ENCODE assay signal across 1 cellular context in genomic region chr19:51131780-51132680, GRCh38.
TF ChIP-seq lines count a peak whose summit lies in the region.

No MANE protein-coding gene starts in this region.

TF ChIP-seq in K562, 482 proteins besides CTCF, POLR2A, EP300 and RAD21 (continued from another document and continues in another):
- TF ChIP-seq PREB (CRISPR knock-in tag; IDR thresholded peaks at IDR 0.05) (no peak), ZNF668 (CRISPR knock-in tag; IDR thresholded peaks at IDR 0.05) (no peak), NR2C1 (IDR thresholded peaks at IDR 0.05) (peak; percentile 25; the same call in 1 of the 2 replicates), NR2C1 (tag; IDR thresholded peaks at IDR 0.05) (0 out of 2 replicates have a peak, but pooled peaks have one; percentile 37), HMG20A (CRISPR knock-in tag; conservative IDR thresholded peaks at IDR 0.05) (no peak), TFAM (CRISPR knock-in tag; conservative IDR thresholded peaks at IDR 0.05) (no peak), HMBOX1 (IDR thresholded peaks at IDR 0.05) (0 out of 2 replicates have a peak, but pooled peaks have one; percentile 20), PURB (CRISPR knock-in tag; IDR thresholded peaks at IDR 0.05; ENCODE audit: low read depth) (no peak), TFE3 (CRISPR knock-in tag; IDR thresholded peaks at IDR 0.05) (peak; percentile 24; the same call in 1 of the 2 replicates), PTTG1 (tag; IDR thresholded peaks at IDR 0.05; ENCODE audit: low read depth) (no peak), IFI16 (CRISPR knock-in tag; IDR thresholded peaks at IDR 0.05) (no peak), ZNF586 (CRISPR knock-in tag; conservative IDR thresholded peaks at IDR 0.05) (no peak), GABPB1 (CRISPR knock-in tag; IDR thresholded peaks at IDR 0.05) (peak; percentile 61; the same call in 1 of the 2 replicates), SMC3 (conservative IDR thresholded peaks at IDR 0.05; ENCODE audit: insufficient read depth, low read depth, low read length) (0 out of 2 replicates have a peak, but pooled peaks have one; percentile 19), ZNF224 (CRISPR knock-in tag; IDR thresholded peaks at IDR 0.05) (no peak), CHD4 (IDR thresholded peaks at IDR 0.05; ENCODE audit: insufficient read depth, insufficient replicate concordance, low read depth, low read length, poor library complexity, severe bottlenecking) (no peak), AFF1 (IDR thresholded peaks at IDR 0.05; ENCODE audit: low read depth in 1 of 2, partially characterized antibody in 2 of 2) (no peak), ZNF551 (CRISPR knock-in tag; IDR thresholded peaks at IDR 0.05) (no peak), ZNF583 (CRISPR knock-in tag; IDR thresholded peaks at IDR 0.05) (no peak), ZFP1 (CRISPR knock-in tag; IDR thresholded peaks at IDR 0.05) (no peak), ZNF589 (CRISPR knock-in tag; IDR thresholded peaks at IDR 0.05; ENCODE audit: low read depth) (0 out of 2 replicates have a peak, but pooled peaks have one; percentile 53), NCOA2 (IDR thresholded peaks at IDR 0.05; ENCODE audit: partially characterized antibody in 2 of 2) (no peak), ZNF311 (CRISPR knock-in tag; IDR thresholded peaks at IDR 0.05) (no peak), BRF2 (IDR thresholded peaks at IDR 0.05; ENCODE audit: borderline replicate concordance, insufficient read depth, insufficient read length) (no peak), HSF4 (CRISPR knock-in tag; IDR thresholded peaks at IDR 0.05; ENCODE audit: borderline replicate concordance) (no peak), SMARCA5 (IDR thresholded peaks at IDR 0.05) (no peak), NCOA4 (IDR thresholded peaks at IDR 0.05; ENCODE audit: partially characterized antibody) (no peak), ZNF778 (CRISPR knock-in tag; IDR thresholded peaks at IDR 0.05) (no peak), ZNF764 (CRISPR knock-in tag; IDR thresholded peaks at IDR 0.05; ENCODE audit: low read depth) (no peak), HNRNPH1 (optimal IDR thresholded peaks at IDR 0.05; ENCODE audit: low read depth, low read length) (no peak), ARID4B (CRISPR knock-in tag; IDR thresholded peaks at IDR 0.05) (no peak)
- TF ChIP-seq, protein P1, sequence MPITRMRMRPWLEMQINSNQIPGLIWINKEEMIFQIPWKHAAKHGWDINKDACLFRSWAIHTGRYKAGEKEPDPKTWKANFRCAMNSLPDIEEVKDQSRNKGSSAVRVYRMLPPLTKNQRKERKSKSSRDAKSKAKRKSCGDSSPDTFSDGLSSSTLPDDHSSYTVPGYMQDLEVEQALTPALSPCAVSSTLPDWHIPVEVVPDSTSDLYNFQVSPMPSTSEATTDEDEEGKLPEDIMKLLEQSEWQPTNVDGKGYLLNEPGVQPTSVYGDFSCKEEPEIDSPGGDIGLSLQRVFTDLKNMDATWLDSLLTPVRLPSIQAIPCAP (CRISPR knock-in tag; IDR thresholded peaks at IDR 0.05; ENCODE audit: borderline replicate concordance) = no peak
- TF ChIP-seq, protein P2, sequence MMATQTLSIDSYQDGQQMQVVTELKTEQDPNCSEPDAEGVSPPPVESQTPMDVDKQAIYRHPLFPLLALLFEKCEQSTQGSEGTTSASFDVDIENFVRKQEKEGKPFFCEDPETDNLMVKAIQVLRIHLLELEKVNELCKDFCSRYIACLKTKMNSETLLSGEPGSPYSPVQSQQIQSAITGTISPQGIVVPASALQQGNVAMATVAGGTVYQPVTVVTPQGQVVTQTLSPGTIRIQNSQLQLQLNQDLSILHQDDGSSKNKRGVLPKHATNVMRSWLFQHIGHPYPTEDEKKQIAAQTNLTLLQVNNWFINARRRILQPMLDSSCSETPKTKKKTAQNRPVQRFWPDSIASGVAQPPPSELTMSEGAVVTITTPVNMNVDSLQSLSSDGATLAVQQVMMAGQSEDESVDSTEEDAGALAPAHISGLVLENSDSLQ (IDR thresholded peaks at IDR 0.05) = no peak
- TF ChIP-seq, protein P3, sequence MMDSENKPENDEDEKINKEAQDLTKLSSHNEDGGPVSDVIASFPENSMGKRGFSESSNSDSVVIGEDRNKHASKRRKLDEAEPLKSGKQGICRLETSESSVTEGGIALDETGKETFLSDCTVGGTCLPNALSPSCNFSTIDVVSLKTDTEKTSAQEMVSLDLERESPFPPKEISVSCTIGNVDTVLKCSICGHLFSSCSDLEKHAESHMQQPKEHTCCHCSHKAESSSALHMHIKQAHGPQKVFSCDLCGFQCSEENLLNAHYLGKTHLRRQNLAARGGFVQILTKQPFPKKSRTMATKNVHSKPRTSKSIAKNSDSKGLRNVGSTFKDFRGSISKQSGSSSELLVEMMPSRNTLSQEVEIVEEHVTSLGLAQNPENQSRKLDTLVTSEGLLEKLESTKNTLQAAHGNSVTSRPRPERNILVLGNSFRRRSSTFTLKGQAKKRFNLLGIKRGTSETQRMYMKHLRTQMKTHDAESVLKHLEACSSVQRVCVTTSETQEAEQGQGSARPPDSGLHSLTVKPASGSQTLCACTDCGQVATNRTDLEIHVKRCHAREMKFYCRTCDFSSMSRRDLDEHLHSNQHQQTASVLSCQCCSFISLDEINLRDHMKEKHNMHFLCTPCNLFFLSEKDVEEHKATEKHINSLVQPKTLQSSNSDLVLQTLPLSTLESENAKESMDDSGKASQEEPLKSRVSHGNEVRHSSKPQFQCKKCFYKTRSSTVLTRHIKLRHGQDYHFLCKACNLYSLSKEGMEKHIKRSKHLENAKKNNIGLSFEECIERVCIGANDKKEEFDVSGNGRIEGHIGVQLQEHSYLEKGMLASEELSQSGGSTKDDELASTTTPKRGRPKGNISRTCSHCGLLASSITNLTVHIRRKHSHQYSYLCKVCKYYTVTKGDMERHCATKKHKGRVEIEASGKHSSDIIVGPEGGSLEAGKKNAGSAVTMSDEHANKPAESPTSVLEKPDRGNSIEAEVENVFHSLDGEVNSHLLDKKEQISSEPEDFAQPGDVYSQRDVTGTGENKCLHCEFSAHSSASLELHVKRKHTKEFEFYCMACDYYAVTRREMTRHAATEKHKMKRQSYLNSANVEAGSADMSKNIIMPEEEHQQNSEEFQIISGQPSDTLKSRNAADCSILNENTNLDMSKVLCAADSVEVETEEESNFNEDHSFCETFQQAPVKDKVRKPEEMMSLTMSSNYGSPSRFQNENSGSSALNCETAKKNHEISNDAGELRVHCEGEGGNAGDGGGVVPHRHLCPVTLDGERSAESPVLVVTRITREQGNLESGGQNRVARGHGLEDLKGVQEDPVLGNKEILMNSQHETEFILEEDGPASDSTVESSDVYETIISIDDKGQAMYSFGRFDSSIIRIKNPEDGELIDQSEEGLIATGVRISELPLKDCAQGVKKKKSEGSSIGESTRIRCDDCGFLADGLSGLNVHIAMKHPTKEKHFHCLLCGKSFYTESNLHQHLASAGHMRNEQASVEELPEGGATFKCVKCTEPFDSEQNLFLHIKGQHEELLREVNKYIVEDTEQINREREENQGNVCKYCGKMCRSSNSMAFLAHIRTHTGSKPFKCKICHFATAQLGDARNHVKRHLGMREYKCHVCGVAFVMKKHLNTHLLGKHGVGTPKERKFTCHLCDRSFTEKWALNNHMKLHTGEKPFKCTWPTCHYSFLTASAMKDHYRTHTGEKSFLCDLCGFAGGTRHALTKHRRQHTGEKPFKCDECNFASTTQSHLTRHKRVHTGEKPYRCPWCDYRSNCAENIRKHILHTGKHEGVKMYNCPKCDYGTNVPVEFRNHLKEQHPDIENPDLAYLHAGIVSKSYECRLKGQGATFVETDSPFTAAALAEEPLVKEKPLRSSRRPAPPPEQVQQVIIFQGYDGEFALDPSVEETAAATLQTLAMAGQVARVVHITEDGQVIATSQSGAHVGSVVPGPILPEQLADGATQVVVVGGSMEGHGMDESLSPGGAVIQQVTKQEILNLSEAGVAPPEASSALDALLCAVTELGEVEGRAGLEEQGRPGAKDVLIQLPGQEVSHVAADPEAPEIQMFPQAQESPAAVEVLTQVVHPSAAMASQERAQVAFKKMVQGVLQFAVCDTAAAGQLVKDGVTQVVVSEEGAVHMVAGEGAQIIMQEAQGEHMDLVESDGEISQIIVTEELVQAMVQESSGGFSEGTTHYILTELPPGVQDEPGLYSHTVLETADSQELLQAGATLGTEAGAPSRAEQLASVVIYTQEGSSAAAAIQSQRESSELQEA (IDR thresholded peaks at IDR 0.05; ENCODE audit: low read depth) = no peak
